Comparison of ENCODE assay signal across 8 cellular contexts in the genomic region with DNA sequence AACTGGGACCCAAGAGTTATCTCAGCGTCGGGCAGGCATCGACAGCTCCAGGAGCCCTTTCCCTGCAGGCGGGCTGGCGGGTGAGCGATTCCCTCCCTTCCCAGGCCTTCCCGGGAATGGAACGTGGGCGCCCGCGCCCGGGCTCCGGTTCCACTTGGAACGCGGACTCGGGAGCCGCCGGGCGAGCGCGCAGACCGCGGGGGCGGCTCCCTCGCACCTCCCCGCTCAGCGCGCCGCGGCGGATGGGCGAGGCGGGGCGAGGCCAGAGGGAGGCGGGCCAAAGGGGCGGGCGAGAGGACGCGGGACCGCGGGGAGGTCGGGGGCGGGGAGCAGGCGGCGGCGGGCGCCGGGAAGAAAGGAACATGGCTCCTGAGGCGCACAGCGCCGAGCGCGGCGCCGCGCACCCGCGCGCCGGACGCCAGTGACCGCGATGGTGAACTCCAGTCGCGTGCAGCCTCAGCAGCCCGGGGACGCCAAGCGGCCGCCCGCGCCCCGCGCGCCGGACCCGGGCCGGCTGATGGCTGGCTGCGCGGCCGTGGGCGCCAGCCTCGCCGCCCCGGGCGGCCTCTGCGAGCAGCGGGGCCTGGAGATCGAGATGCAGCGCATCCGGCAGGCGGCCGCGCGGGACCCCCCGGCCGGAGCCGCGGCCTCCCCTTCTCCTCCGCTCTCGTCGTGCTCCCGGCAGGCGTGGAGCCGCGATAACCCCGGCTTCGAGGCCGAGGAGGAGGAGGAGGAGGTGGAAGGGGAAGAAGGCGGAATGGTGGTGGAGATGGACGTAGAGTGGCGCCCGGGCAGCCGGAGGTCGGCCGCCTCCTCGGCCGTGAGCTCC. TPM values are rescaled to one million over a fixed set of nuclear protein-coding genes. Genes with fewer than 3 reads are reported as not detected.
DNase-seq lines count a peak whose midpoint lies in the region; ATAC-seq and TF ChIP-seq lines count a peak whose summit lies in the region.

PKD2 (plus strand) TSS at position 332 of the 829 bp plus-strand sequence; CDS start at position 431, 99 bp downstream.

- H3K9me3 ChIP-seq in adipocyte (ENCODE audit: control insufficient read depth, low read length) (no peaks in the 10 kb centered on the region), heart left ventricle (peaks cover 0 to 3% (median 0%) of the 10 kb centered on the region in 12 donors), upper lobe of left lung (no peaks in the 10 kb centered on the region)

- no peak for TF ChIP-seq CTCF in heart left ventricle (IDR thresholded peaks at IDR 0.05)
- TF ChIP-seq CTCF in upper lobe of left lung (IDR thresholded peaks at IDR 0.05), result no peak

- TF ChIP-seq POLR2A in heart left ventricle (IDR thresholded peaks at IDR 0.05) (peak in 1 of 2 donors; percentile 64), upper lobe of left lung (IDR thresholded peaks at IDR 0.05) (peak in 3 of 4 donors; percentile 33 to 76 (median 52))

- peak within 1 kb of the TSS; percentile 49 to 91 (median 83) for H3K27ac ChIP-seq in heart left ventricle
- peak within 1 kb of the TSS; percentile 58 to 89 (median 85) for H3K27ac ChIP-seq in upper lobe of left lung

- no peak for TF ChIP-seq EP300 in upper lobe of left lung (IDR thresholded peaks at IDR 0.05)

- peak within 1 kb of the TSS; percentile 90 for H3K9ac ChIP-seq in adipocyte (ENCODE audit: low read length)

- WGBS in heart left ventricle, 4 donors, result 0 to 1% (median 0%) methylated on average over 20 to 117 of the region's 117 CpGs
- 0 to 3% methylated on average over 18 to 26 of the region's 117 CpGs for WGBS in upper lobe of left lung, 2 donors

- H3K36me3 ChIP-seq in adipocyte (ENCODE audit: control insufficient read depth, insufficient read depth, low read length, severe bottlenecking), result no peaks in the 10 kb centered on the region
- H3K36me3 ChIP-seq in heart left ventricle, result no peaks in the 10 kb centered on the region
- no peaks in the 10 kb centered on the region for H3K36me3 ChIP-seq in upper lobe of left lung

- H3K4me3 ChIP-seq in adipocyte (ENCODE audit: low read length) (peak within 1 kb of the TSS; percentile 91), heart left ventricle (peak within 1 kb of the TSS; percentile 72 to 90 (median 84)), upper lobe of left lung (peak within 1 kb of the TSS; percentile 67 to 97 (median 84))

- H3K4me1 ChIP-seq in adipocyte (ENCODE audit: control insufficient read depth, insufficient read depth, low read length) (peaks cover 55% of the 10 kb centered on the region), heart left ventricle (peaks cover 0 to 70% (median 33%) of the 10 kb centered on the region in 12 donors), upper lobe of left lung (peaks cover 11 to 49% (median 13%) of the 10 kb centered on the region in 4 donors)

- H3K27me3 ChIP-seq in adipocyte (replicated peaks; ENCODE audit: control insufficient read depth, insufficient read depth, low read length) (no peaks in the 10 kb centered on the region), heart left ventricle (no peaks in the 10 kb centered on the region), upper lobe of left lung (no peaks in the 10 kb centered on the region)

- ATAC-seq in GM21825 (IDR thresholded peaks at IDR 0.05; ENCODE audit: unreplicated experiment) (peak; percentile 87), heart left ventricle (peak; percentile 78 to 98 (median 97)), upper lobe of left lung (ENCODE audit: low FRiP score in 2 of 2) (peak; percentile 87 to 96)

- intact Hi-C loops in heart left ventricle (cut with DNase I), result no loop called here
- intact Hi-C loops in posterior vena cava (cut with DNase I), result no loop called here

- DNase-seq in GDM1 (lab: John Stamatoyannopoulos, UW), result peak; percentile 66
- peak; percentile 44 to 51 for DNase-seq in Kasumi-1 (lab: John Stamatoyannopoulos, UW)
- peak; percentile 42 for DNase-seq in T follicular helper cell (ENCODE audit: low read depth)
- peak; percentile 94 for DNase-seq in adipocyte (ENCODE audit: low read depth)
- peak; percentile 90 to 94 (median 92) for DNase-seq in heart left ventricle
- DNase-seq in posterior vena cava (ENCODE audit: low spot score), result peak; percentile 96
- DNase-seq in upper lobe of left lung, result peak; percentile 78 to 97

RNA-seq across cellular contexts. Expression of gene PKD2, which starts in this region (rescaled TPM):
- total RNA-seq in heart left ventricle, result 10 to 100 TPM; 11.5 to 26.7 (median 17.2) TPM
- 10 to 100 TPM in 1 of 2 donors, 1 to 10 TPM in 1; 6.6 to 12.2 TPM for polyA plus RNA-seq in heart left ventricle
- 10 to 100 TPM; 58.1 to 93.8 TPM for total RNA-seq in posterior vena cava
- total RNA-seq in upper lobe of left lung, result 10 to 100 TPM; 19.5 to 76.5 (median 32.5) TPM

Comparison
In these comparisons a context has a peak if more than half of its experiments do, and no peak if none do; other contexts are left out.
1. Peak in every context shown above with its lines: DNase-seq, ATAC-seq, H3K4me3 ChIP-seq and H3K27ac ChIP-seq.
2. DNase-seq: peak in every context shown above with its lines; median percentile 96 in posterior vena cava; 94 in adipocyte; 92 in heart left ventricle; 88 in upper lobe of left lung; 66 in GDM1; 48 in Kasumi-1; 42 in T follicular helper cell.